ENCODE assay signal across 22 cellular contexts in the genomic region with DNA sequence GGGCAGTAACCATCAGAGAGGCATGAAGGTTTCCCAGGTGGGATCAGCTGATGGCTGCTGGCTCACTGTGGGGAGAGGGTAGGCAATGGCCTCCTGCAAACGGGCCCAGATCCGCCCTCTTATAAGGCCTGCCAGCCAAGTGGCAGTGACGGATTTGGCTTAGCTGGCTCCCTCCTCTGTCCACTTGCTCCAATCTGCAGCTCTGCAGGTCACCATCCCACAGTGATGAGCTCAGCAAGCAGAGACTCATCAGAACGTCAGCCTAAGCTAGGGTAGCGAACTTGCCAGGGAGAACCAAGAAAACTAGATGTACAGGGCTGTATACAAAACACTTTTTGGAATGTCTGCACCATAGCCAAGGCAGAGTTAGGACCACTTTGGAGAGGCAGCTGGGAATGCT.
"Had no signal": no experiment of that assay in that cellular context is flagged by ENCODE, and none has a peak within 500 bp of the region (broad histone marks: within the 10 kb centered on the region; RNA-seq: fewer than 3 reads in every experiment).

No MANE protein-coding gene starts in this region.

- H3K27ac ChIP-seq: cardiac muscle cell, lower lobe of right lung, sigmoid colon, upper lobe of left lung had no signal

- H3K4me3 ChIP-seq: cardiac muscle cell, lower lobe of right lung, sigmoid colon, upper lobe of left lung had no signal

- H3K36me3 ChIP-seq: cardiac muscle cell had no signal

- H3K4me1 ChIP-seq: lower lobe of right lung, sigmoid colon, upper lobe of left lung had no signal

- H3K4me3 Mint-ChIP-seq: activated naive CD8-positive, alpha-beta T cell treated with anti-CD3 and anti-CD28 coated beads, Interleukin-2, amount 50 U/mL, for 24 hours; activated T-helper 1 cell treated with anti-CD3 and anti-CD28 coated beads, Interleukin-12 subunit alpha, Interleukin-12 subunit beta, Interleukin-2, Interleukin-4 antibody, amounts not matched to agents 30 ng/mL and 10 ng/mL and 1 ng/mL, durations not matched to agents 14 hours and 24 hours and 36 hours; dendritic cell treated with granulocyte-macrophage colony-stimulating factor and Interleukin-4, amounts not matched to agents 40 ng/mL and 50 ng/mL, for 4 days; naive thymus-derived CD8-positive, alpha-beta T cell had no signal

- H3K27me3 ChIP-seq: cardiac muscle cell, sigmoid colon, upper lobe of left lung had no signal

- H3K27ac Mint-ChIP-seq: activated naive CD8-positive, alpha-beta T cell treated with anti-CD3 and anti-CD28 coated beads, Interleukin-2, amount 50 U/mL, for 24 hours; activated T-helper 1 cell treated with anti-CD3 and anti-CD28 coated beads, Interleukin-12 subunit alpha, Interleukin-12 subunit beta, Interleukin-2, Interleukin-4 antibody, amounts not matched to agents 30 ng/mL and 10 ng/mL and 1 ng/mL, durations not matched to agents 14 hours and 24 hours and 36 hours; dendritic cell treated with granulocyte-macrophage colony-stimulating factor and Interleukin-4, amounts not matched to agents 40 ng/mL and 50 ng/mL, for 4 days had no signal

- H3K9me3 Mint-ChIP-seq: activated naive CD8-positive, alpha-beta T cell treated with anti-CD3 and anti-CD28 coated beads, Interleukin-2, amount 50 U/mL, for 24 hours; activated T-helper 1 cell treated with anti-CD3 and anti-CD28 coated beads, Interleukin-12 subunit alpha, Interleukin-12 subunit beta, Interleukin-2, Interleukin-4 antibody, amounts not matched to agents 30 ng/mL and 10 ng/mL and 1 ng/mL, durations not matched to agents 14 hours and 24 hours and 36 hours; dendritic cell treated with granulocyte-macrophage colony-stimulating factor and Interleukin-4, amounts not matched to agents 40 ng/mL and 50 ng/mL, for 4 days; naive thymus-derived CD8-positive, alpha-beta T cell had no signal

- H3K27me3 Mint-ChIP-seq: activated naive CD8-positive, alpha-beta T cell treated with anti-CD3 and anti-CD28 coated beads, Interleukin-2, amount 50 U/mL, for 24 hours; dendritic cell treated with granulocyte-macrophage colony-stimulating factor and Interleukin-4, amounts not matched to agents 40 ng/mL and 50 ng/mL, for 4 days; naive thymus-derived CD8-positive, alpha-beta T cell had no signal

- H3K4me1 Mint-ChIP-seq: activated naive CD8-positive, alpha-beta T cell treated with anti-CD3 and anti-CD28 coated beads, Interleukin-2, amount 50 U/mL, for 24 hours had no signal

- ATAC-seq: activated naive CD8-positive, alpha-beta T cell treated with anti-CD3 and anti-CD28 coated beads, Interleukin-2, amount 50 U/mL, for 24 hours; lower lobe of right lung; naive thymus-derived CD8-positive, alpha-beta T cell had no signal

- H3K9me3 ChIP-seq: lower lobe of right lung, sigmoid colon, upper lobe of left lung had no signal

- DNase-seq: activated CD4-positive, alpha-beta T cell treated with anti-CD3 and anti-CD28 coated beads for 4 hours; activated CD4-positive, alpha-beta T cell treated with anti-CD3 and anti-CD28 coated beads, Interleukin-2, amount 50 U/mL, for 48 hours; activated CD4-positive, CD25-positive, alpha-beta regulatory T cell; activated gamma-delta T cell; activated naive CD4-positive, alpha-beta T cell treated with anti-CD3 and anti-CD28 coated beads, Interleukin-2, amount 50 U/mL, for 16 hours; activated naive CD8-positive, alpha-beta T cell treated with anti-CD3 and anti-CD28 coated beads, Interleukin-2, amount 50 U/mL, for 24 hours; activated T-cell treated with anti-CD3 and anti-CD28 coated beads for 4 hours; effector CD8-positive, alpha-beta T cell; foreskin melanocyte; hippocampal formation; lower lobe of right lung; naive thymus-derived CD8-positive, alpha-beta T cell; sigmoid colon; stimulated activated CD4-positive, alpha-beta T cell treated with anti-CD3 and anti-CD28 coated beads, Interleukin-2, amount 100 ng/mL, for 48 hours; stimulated activated CD8-positive, alpha-beta memory T cell treated with anti-CD3 and anti-CD28 coated beads, Interleukin-4, amount 100 ng/mL, for 48 hours; stimulated activated naive CD4-positive, alpha-beta T cell treated with Interleukin-2 at 50 U/mL for 16 hours; T-helper 1 cell; T-helper 9 cell had no signal
